Comparison of ENCODE assay signal across 7 cellular contexts in the genomic region with DNA sequence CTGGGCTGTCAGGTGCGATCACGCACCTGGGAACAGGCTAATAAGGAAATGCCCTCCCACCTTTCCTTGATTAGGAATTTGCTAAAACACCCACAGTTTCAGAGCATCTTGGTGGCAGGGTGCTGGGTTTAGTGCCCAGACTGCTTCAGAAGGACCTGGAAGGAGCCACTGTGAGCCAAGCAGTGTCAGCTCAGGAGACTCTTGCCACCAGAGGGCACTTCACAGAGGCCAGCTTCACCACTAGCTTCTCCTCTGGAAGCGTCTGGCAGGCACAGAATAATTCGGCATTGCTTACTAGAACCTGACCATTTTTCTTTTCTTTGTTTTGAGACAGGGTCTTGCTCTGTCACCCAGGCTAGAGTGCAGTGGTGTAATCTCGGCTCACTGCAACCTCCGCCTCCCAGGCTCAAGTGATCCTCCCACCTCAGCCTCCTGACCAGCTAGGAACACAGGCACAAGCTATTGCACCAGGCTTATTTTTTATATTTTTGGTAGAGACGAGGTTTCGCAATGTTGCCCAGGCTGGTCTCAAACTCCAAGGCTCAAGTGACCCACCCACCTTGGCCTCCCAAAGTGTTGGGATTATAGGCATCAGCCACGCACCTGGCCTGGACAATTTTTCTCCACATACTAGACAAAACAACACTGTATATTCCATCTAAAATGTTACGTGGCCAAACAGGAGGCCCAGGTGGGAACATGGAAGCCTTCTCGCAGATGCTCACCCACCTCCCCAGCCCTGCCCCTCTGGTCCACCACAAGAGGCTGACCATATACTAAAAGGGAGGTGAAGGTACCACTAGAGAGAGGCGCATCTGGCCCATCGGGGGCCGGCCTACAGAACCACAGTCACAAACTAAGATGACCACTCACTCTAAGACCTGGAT. TPM values are rescaled to one million over a fixed set of nuclear protein-coding genes. Genes with fewer than 3 reads are reported as not detected.
DNase-seq lines count a peak whose midpoint lies in the region; TF ChIP-seq lines count a peak whose summit lies in the region.

No MANE protein-coding gene starts in this region.

- WGBS in prostate gland, result 87% methylated on average over 14 of the region's 14 CpGs

- BruUV-seq in PC-9 (replicated peaks; lab: Mats Ljungman, UMichigan), result no TSS peak

- H3K27ac ChIP-seq in PC-9 (no peak overlapping the region), prostate gland (no peak overlapping the region)

- H3K4me3 ChIP-seq in GM12875 (ENCODE audit: low read depth, low read length) (no peak overlapping the region), PC-9 (no peak overlapping the region), epithelial cell of esophagus (ENCODE audit: low read length) (no peak overlapping the region), prostate gland (no peak overlapping the region)

- H3K4me1 ChIP-seq in PC-9 (replicated peaks; ENCODE audit: insufficient read depth), result no peaks in the 10 kb centered on the region
- H3K4me1 ChIP-seq in prostate gland (replicated peaks), result no peaks in the 10 kb centered on the region

- intact Hi-C loops in PC-9 (cut with micrococcal nuclease; ENCODE audit: unreplicated experiment) (loop anchor here (1.0 kb wide), 1 partner anchor 88 kb away; no protein-coding TSS in a partner anchor), prostate gland (cut with DNase I) (no loop called here)

- CTCF ChIA-PET in PC-9 (lab: Charles Lee), result interaction anchor here (0.6 to 1.0 kb wide), 3 partner anchors 13 to 218 kb away, joined by 3 to 4 read pairs (median 3); no protein-coding TSS in a partner anchor

- 0 out of 2 replicates have a peak, but pooled peaks cover 3% of the 10 kb centered on the region for H3K36me3 ChIP-seq in PC-9 (ENCODE audit: low read depth)
- H3K36me3 ChIP-seq in prostate gland, result peaks cover 25 to 31% of the 10 kb centered on the region in 2 donors

- DNase-seq in PC-9 (no peak), epithelial cell of esophagus (ENCODE audit: low read depth) (peak; percentile 63), prostate gland (ENCODE audit: low spot score) (no peak), SHP77 (lab: John Stamatoyannopoulos, UW) (no peak), OCI-M2 (lab: John Stamatoyannopoulos, UW; ENCODE audit: unreplicated experiment) (no peak)
- no peak for DNase-seq in stimulated activated CD4-positive, alpha-beta T cell treated with anti-CD3 and anti-CD28 coated beads, Interleukin-2, amount 100 ng/mL, for 48 hours

- H3K79me2 ChIP-seq in PC-9 (ENCODE audit: low read depth), result no peaks in the 10 kb centered on the region

- H3K9me3 ChIP-seq in PC-9 (ENCODE audit: insufficient read depth, low read depth) (no peaks in the 10 kb centered on the region), prostate gland (no peaks in the 10 kb centered on the region)

- TF ChIP-seq POLR2A in prostate gland (IDR thresholded peaks at IDR 0.05), result no peak

- H3F3A ChIP-seq in PC-9 (ENCODE audit: insufficient read depth, low read depth), result no peaks in the 10 kb centered on the region; the same call in 1 of the 2 replicates

- peaks cover 4% of the 10 kb centered on the region; the same call in 1 of the 2 replicates for H4K20me1 ChIP-seq in PC-9 (ENCODE audit: insufficient read depth)

- H3K27me3 ChIP-seq in PC-9 (ENCODE audit: insufficient read depth, low read depth) (no peaks in the 10 kb centered on the region), prostate gland (replicated peaks; ENCODE audit: insufficient read depth) (no peaks in the 10 kb centered on the region)

- TF ChIP-seq CTCF in GM12875 (IDR thresholded peaks at IDR 0.05; ENCODE audit: borderline replicate concordance, insufficient read depth, low read depth, low read length) (peak; percentile 51), PC-9 (conservative IDR thresholded peaks at IDR 0.05) (peak; percentile 51; the same call in 1 of the 2 replicates), epithelial cell of esophagus (IDR thresholded peaks at IDR 0.05; ENCODE audit: insufficient read depth, low read depth, low read length, missing control alignments) (peak; percentile 75), prostate gland (IDR thresholded peaks at IDR 0.05) (peak in 3 of 4 experiments; percentile 28 to 52 (median 46))

- no peaks in the 10 kb centered on the region for H3K9me2 ChIP-seq in PC-9 (ENCODE audit: insufficient read depth)

- no peak overlapping the region for H3K4me2 ChIP-seq in PC-9

- POLR2A ChIA-PET in PC-9 (lab: Charles Lee; ENCODE audit: unreplicated experiment), result no interaction called here

- no peak overlapping the region for H2AFZ ChIP-seq in PC-9

RNA-seq across cellular contexts. Expression of gene NOP14, which starts 14.1 kb away (rescaled TPM):
- total RNA-seq in PC-9 (2021), result 30.9 and 33.6 TPM in 2 replicates
- 10 to 100 TPM; 16.0 to 17.8 TPM for total RNA-seq in prostate gland

RNA-seq across cellular contexts. Expression of gene GRK4, which starts 14.2 kb away (rescaled TPM):
- 3.1 and 4.4 TPM in 2 replicates for total RNA-seq in PC-9 (2021)
- 10 to 100 TPM in 1 of 2 donors, 1 to 10 TPM in 1; 3.4 to 18.9 TPM for total RNA-seq in prostate gland
